7 cellular contexts compared by ENCODE assay signal in the genomic region with DNA sequence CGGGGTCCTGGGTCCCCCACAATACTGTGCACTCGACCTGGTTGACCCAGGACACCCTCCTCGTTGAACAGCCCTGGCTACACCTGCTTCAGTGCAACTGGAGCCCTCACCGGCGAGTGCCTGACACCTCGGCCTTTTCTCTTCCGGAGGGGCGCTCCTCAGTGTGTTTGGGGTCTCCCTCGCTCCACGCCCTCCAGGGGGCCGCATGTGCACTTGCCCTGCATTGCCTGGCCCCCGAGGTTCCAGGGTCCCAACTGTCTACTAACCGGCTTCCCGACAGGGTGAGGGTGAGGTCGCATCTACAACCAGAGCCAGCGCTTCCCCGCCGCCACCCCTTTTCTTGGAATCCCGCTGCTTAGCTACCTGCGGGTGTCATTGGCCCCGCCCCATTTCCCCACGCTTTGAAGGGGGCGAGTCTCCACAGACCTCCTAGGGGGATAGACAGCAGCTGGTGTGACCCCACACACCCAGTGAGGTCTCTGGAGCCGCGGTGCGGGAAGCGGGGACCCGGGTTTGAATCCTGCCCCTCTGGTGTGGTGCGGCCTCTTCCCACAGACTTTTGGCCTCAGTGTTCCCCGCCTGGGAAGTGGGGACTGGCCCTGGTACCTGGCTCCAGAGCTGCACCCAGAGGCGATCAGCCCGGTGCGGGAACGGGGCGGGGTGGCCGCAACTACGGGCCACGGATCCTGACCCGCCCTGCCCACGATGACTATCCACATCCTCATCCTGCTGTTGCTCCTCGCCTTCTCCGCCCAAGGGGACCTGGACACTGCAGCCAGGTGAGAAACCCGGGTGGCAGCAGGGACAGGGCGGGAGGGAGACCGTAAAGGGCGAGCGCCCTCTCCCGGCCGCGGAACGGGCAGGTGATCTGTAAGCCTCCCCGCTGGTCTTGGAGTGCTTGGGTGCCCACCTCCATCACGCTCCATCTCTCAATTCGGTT. TPM values are rescaled to one million over a fixed set of nuclear protein-coding genes. Genes with fewer than 3 reads are reported as not detected.
DNase-seq lines count a peak whose midpoint lies in the region; ATAC-seq, FAIRE-seq and TF ChIP-seq lines count a peak whose summit lies in the region.

Gene ADM5, plus strand, starts transcription at position 462 of the 940 bp plus-strand sequence. Its CDS starts 244 bp downstream, at position 706.

- peak; percentile 64 for ATAC-seq in GM12878

- H3K27me3 ChIP-seq in GM12878 (replicated peaks in 1 of 2; ENCODE audit: control insufficient read depth in 2 of 2, insufficient read depth in 2 of 2, low read length in 1 of 2) (no peaks in the 10 kb centered on the region; a peak in 1 of 4 replicates), spleen (replicated peaks in 1 of 7) (peaks cover 0 to 41% (median 16%) of the 10 kb centered on the region in 7 donors), MM.1S (replicated peaks; ENCODE audit: insufficient read depth, low read length) (peaks cover 10% of the 10 kb centered on the region)

- no peak for FAIRE-seq in GM12878 (lab: Jason Lieb, UNC)
- no peak for FAIRE-seq in urothelium cell line (lab: Jason Lieb, UNC)

- H4K20me1 ChIP-seq in GM12878 (ENCODE audit: control insufficient read depth, insufficient read depth), result peaks cover 4% of the 10 kb centered on the region; the same call in 1 of the 2 replicates
- H4K20me1 ChIP-seq in MM.1S (ENCODE audit: insufficient read depth, low read length), result no peaks in the 10 kb centered on the region

- 35% methylated on average over 52 of the region's 54 CpGs for WGBS in GM12878 (ENCODE audit: insufficient coverage, insufficient replicate concordance, low lambda C conversion rate, missing lambda C conversion rate)
- WGBS in spleen, 5 donors, result 40 to 48% (median 46%) methylated on average over 44 to 54 of the region's 54 CpGs

- H3K27ac Mint-ChIP-seq in immature natural killer cell, result peak within 1 kb of the TSS in 2 of 6 donors; percentile 71 to 82

- POLR2A ChIA-PET in GM12878 (lab: Charles Lee), result no interaction called here

- in situ Hi-C loops in GM18951 (cut with MboI; ENCODE audit: low sequenced_read_pairs, unreplicated experiment) (no loop called here), GM12878 (cut with MboI) (no loop called here)

- intact Hi-C loops in GM12878 (cut with micrococcal nuclease; ENCODE audit: unreplicated experiment), result no loop called here
- intact Hi-C loops in spleen (cut with DNase I; ENCODE audit: low total_unique reads), result no loop called here

- H3K27ac ChIP-seq in GM12878 (ENCODE audit: control insufficient read depth, insufficient read depth) (no peak within 1 kb of the TSS), spleen (peak within 1 kb of the TSS; percentile 35 to 83 (median 76)), MM.1S (ENCODE audit: low read length) (no peak within 1 kb of the TSS)

- H3K79me2 ChIP-seq in GM12878 (ENCODE audit: control insufficient read depth, insufficient read depth, low read length) (no peaks in the 10 kb centered on the region; the same call in 1 of the 2 replicates), MM.1S (ENCODE audit: low read length) (no peaks in the 10 kb centered on the region)

- H3K4me3 ChIP-seq in GM12878 (no peak within 1 kb of the TSS), spleen (peak within 1 kb of the TSS; percentile 29 to 72 (median 46)), MM.1S (ENCODE audit: low read length) (no peak within 1 kb of the TSS)

- peaks cover 0 to 10% (median 7%) of the 10 kb centered on the region in 3 donors for H3K36me3 Mint-ChIP-seq in immature natural killer cell

- H3K4me2 ChIP-seq in GM12878 (ENCODE audit: control insufficient read depth, insufficient read depth) (no peak within 1 kb of the TSS), MM.1S (ENCODE audit: low read depth, low read length) (no peak within 1 kb of the TSS)

- peaks cover 8% of the 10 kb centered on the region for H3K4me1 ChIP-seq in GM12878 (ENCODE audit: control insufficient read depth, insufficient read depth, low read length)
- peaks cover 22 to 80% (median 49%) of the 10 kb centered on the region in 6 donors for H3K4me1 ChIP-seq in spleen
- no peaks in the 10 kb centered on the region for H3K4me1 ChIP-seq in MM.1S (ENCODE audit: low read length)

- DNase-seq in NCI-H82 treated with DMSO at 0.1 percent for 48 hours (lab: John Stamatoyannopoulos, UW; ENCODE audit: unreplicated experiment) (peak; percentile 35), GM12878 (ENCODE audit: low read depth, low spot score) (no peak), immature natural killer cell (no peak), spleen (peak; percentile 84), MM.1S (no peak), urothelium cell line (ENCODE audit: low spot score) (no peak)

- no peak within 1 kb of the TSS for H2AFZ ChIP-seq in GM12878 (ENCODE audit: control insufficient read depth, low read depth, low read length)
- H2AFZ ChIP-seq in MM.1S (ENCODE audit: low read length), result no peak within 1 kb of the TSS

- H3K9me3 Mint-ChIP-seq in immature natural killer cell, result no peaks in the 10 kb centered on the region

- TF ChIP-seq POLR2A in GM18951 (IDR thresholded peaks at IDR 0.05; ENCODE audit: extremely low read depth, insufficient read depth, insufficient read length) (peak; percentile 7), GM12878 (IDR thresholded peaks at IDR 0.05; ENCODE audit: low read depth, low read length) (peak; percentile 69), spleen (IDR thresholded peaks at IDR 0.05) (no peak)

- no peaks in the 10 kb centered on the region for H3K9me2 ChIP-seq in MM.1S (replicated peaks; ENCODE audit: insufficient read depth, low read length)

- H3K9me3 ChIP-seq in GM12878 (replicated peaks; ENCODE audit: control insufficient read depth, insufficient read depth, low read length), result no peaks in the 10 kb centered on the region; the same call in 2 of the 3 replicates
- H3K9me3 ChIP-seq in spleen, result no peaks in the 10 kb centered on the region
- H3K9me3 ChIP-seq in MM.1S (replicated peaks; ENCODE audit: insufficient read depth, low read length), result no peaks in the 10 kb centered on the region

- H3K9ac ChIP-seq in GM12878 (ENCODE audit: control insufficient read depth, insufficient read depth, low read length) (no peak within 1 kb of the TSS), MM.1S (ENCODE audit: low read length) (no peak within 1 kb of the TSS)

- no peak for TF ChIP-seq EP300 in GM12878 (IDR thresholded peaks at IDR 0.05; ENCODE audit: borderline replicate concordance in 1 of 2, control insufficient read depth in 1 of 2, low read depth in 2 of 2, low read length in 2 of 2)

- H3K27me3 Mint-ChIP-seq in immature natural killer cell (ENCODE audit: low read depth in 3 of 3), result peaks cover 9 to 15% (median 11%) of the 10 kb centered on the region in 3 donors

- 0 out of 2 replicates have a peak, but pooled peaks have one; percentile 26 for TF ChIP-seq RAD21 in GM12878 (IDR thresholded peaks at IDR 0.05; ENCODE audit: insufficient read depth, low read depth, low read length)

- SMC1A ChIA-PET in GM12878 (lab: Charles Lee; ENCODE audit: uncharacterized antibody, unreplicated experiment), result no interaction called here

- peaks cover 6% of the 10 kb centered on the region; the same call in 1 of the 2 replicates for H3F3A ChIP-seq in MM.1S (ENCODE audit: insufficient read depth, low read length)

- H3K4me3 Mint-ChIP-seq in immature natural killer cell, result peak within 1 kb of the TSS; percentile 80 to 88 (median 87)

- no TSS peak for BruUV-seq in GM12878 (replicated peaks; lab: Mats Ljungman, UMichigan)

- peaks cover 4 to 31% of the 10 kb centered on the region in 2 experiments; a peak in 3 of 4 replicates for H3K36me3 ChIP-seq in GM12878 (ENCODE audit: control insufficient read depth in 2 of 2, insufficient read depth in 2 of 2, low read length in 1 of 2)
- peaks cover 4 to 47% (median 32%) of the 10 kb centered on the region in 6 donors for H3K36me3 ChIP-seq in spleen
- H3K36me3 ChIP-seq in MM.1S (replicated peaks; ENCODE audit: insufficient read depth, low read length), result no peaks in the 10 kb centered on the region; the same call in 1 of the 2 replicates

- peaks cover 17 to 22% of the 10 kb centered on the region in 2 donors for H3K4me1 Mint-ChIP-seq in immature natural killer cell

- TF ChIP-seq CTCF in GM12878 (IDR thresholded peaks at IDR 0.05 in 2 of 3, conservative IDR thresholded peaks at IDR 0.05 in 1 of 3; ENCODE audit: control insufficient read depth in 2 of 3, extremely low read depth in 1 of 3, insufficient read depth in 1 of 3, low read depth in 3 of 3, low read length in 3 of 3) (peak; percentile 35 to 53 (median 36); a peak in 5 of 6 replicates), spleen (IDR thresholded peaks at IDR 0.05 in 8 of 11, conservative IDR thresholded peaks at IDR 0.05 in 3 of 11) (peak in 8 of 11 experiments; percentile 33 to 62 (median 54)), MM.1S (IDR thresholded peaks at IDR 0.05; ENCODE audit: low read length) (no peak)

- RAD21 ChIA-PET in GM12878 (lab: Charles Lee; ENCODE audit: unreplicated experiment), result no interaction called here

- CTCF ChIA-PET in GM12878 (lab: Yijun Ruan, JAX), result interaction anchor here (1.2 kb wide), 1 partner anchor 119 kb away, joined by 3 read pairs; no protein-coding TSS in a partner anchor

RNA-seq across cellular contexts. Expression of gene ADM5, which starts in this region (rescaled TPM):
- total RNA-seq in GM12878 (2013; cell fraction: nucleolus; rRNA removed), result 12.9 and 13.0 TPM in 2 replicates
- total RNA-seq in GM12878 (2014; rRNA removed), result 1.6 and 2.1 TPM in 2 replicates
- 0.81 and 0.92 TPM in 2 replicates for total RNA-seq in GM12878 (2014; rRNA removed; fragmentation: Illumina TruSeq; extraction: Trizol)
- total RNA-seq in GM12878 (2021), result 4.5 and 5.4 TPM in 2 replicates
- 0.70 TPM for polyA plus RNA-seq in GM12878 (2011; ENCODE audit: low read depth)
- 0.55 and 1.6 TPM in 2 replicates for polyA plus RNA-seq in GM12878 (2011; rRNA removed)
- polyA plus RNA-seq in GM12878 (2011; cell fraction: cytosol; rRNA removed), result 2.3 and 4.9 TPM in 2 replicates
- polyA plus RNA-seq in GM12878 (2011; cell fraction: nucleus; rRNA removed), result 81.8 and 81.9 TPM in 2 replicates
- 1.8 and 3.6 TPM in 2 replicates for polyA plus RNA-seq in GM12878 (2012)
- 0.29 and 1.2 TPM in 2 replicates for polyA plus RNA-seq in GM12878 (2014; fragmentation: Illumina TruSeq; extraction: Trizol)
- under 1 TPM in 1 of 2 experiments, not detected in 1; 0.05 TPM for polyA plus RNA-seq in GM12878 (2014; fragmentation: Nextera tagmentation; extraction: Ambion mirVana)
- 6.0 and 6.4 TPM in 2 replicates for polyA plus RNA-seq in GM12878 (2014; rRNA removed)
- polyA plus RNA-seq in GM12878 (2016; fragmentation: Nextera tagmentation; extraction: Ambion mirVana), result under 1 TPM; 0.76 to 0.78 TPM
- polyA minus RNA-seq in GM12878 (2011; rRNA and poly(A)+ RNA removed), result 0.59 and 1.9 TPM in 2 replicates
- polyA minus RNA-seq in GM12878 (2011; cell fraction: cytosol; rRNA and poly(A)+ RNA removed), result 0.73 and 0.80 TPM in 2 replicates
- 7.7 and 14.7 TPM in 2 replicates for polyA minus RNA-seq in GM12878 (2011; cell fraction: nucleus; rRNA and poly(A)+ RNA removed)
- polyA plus RNA-seq in immature natural killer cell, result under 1 TPM in 1 of 3 donors, not detected in 2; 0.28 TPM
- total RNA-seq in spleen, result 10 to 100 TPM in 1 of 7 donors, 1 to 10 TPM in 6; 1.4 to 14.2 (median 5.0) TPM
- 1 to 10 TPM; 1.5 to 3.6 (median 3.5) TPM for polyA plus RNA-seq in spleen

Comparison
In these comparisons a context has a peak if more than half of its experiments do, and no peak if none do; other contexts are left out.
1. POLR2A ChIP-seq: peak in GM18951 (single experiment) and GM12878 (single experiment); none in spleen (0 of 3).
2. DNase-seq: peak in NCI-H82 treated with DMSO at 0.1 percent for 48 hours (single experiment) and spleen (single experiment); none in GM12878 (single experiment), immature natural killer cell (0 of 3), MM.1S (single experiment) and urothelium cell line (single experiment).
3. H3K27ac ChIP-seq: peak in spleen (8 of 8); none in GM12878 (single experiment) and MM.1S (single experiment).
4. H3K4me3 ChIP-seq: peak in spleen (8 of 8); none in GM12878 (single experiment) and MM.1S (single experiment).